Comparison of ENCODE assay signal across 9 cellular contexts in genomic region chr3:13346481-13347389, GRCh38.
DNase-seq lines count a peak whose midpoint lies in the region; ATAC-seq and TF ChIP-seq lines count a peak whose summit lies in the region.
"Had no signal": no experiment of that assay in that cellular context is flagged by ENCODE, and none has a peak within 500 bp of the region (broad histone marks: within the 10 kb centered on the region; RNA-seq: fewer than 3 reads in every experiment).

No MANE protein-coding gene starts in this region.

- H3K36me3 ChIP-seq in breast epithelium: no peaks in the 10 kb centered on the region
- no peaks in the 10 kb centered on the region; the same call in 1 of the 2 replicates for H3K36me3 ChIP-seq in iPS DF 6.9 (ENCODE audit: control insufficient read depth, insufficient read depth, low read length)
- H3K36me3 ChIP-seq: SJSA1 had no signal

- intact Hi-C loops in breast epithelium (cut with DNase I; ENCODE audit: low total_unique reads): no loop called here

- DNase-seq in T47D (ENCODE audit: low read depth in 1 of 2, low spot score in 1 of 2) (peak; percentile 41 to 44), breast epithelium (ENCODE audit: low spot score in 2 of 2) (no peak), activated T-cell treated with anti-CD3 and anti-CD28 coated beads for 4 hours (peak; percentile 36), iPS DF 6.9 (ENCODE audit: low read depth, low spot score) (no peak), LoVo (ENCODE audit: low spot score) (no peak), COR-L47 (lab: John Stamatoyannopoulos, UW) (no peak)
- peak; percentile 51 to 66 (median 62) for DNase-seq in stimulated activated CD4-positive, alpha-beta T cell treated with anti-CD3 and anti-CD28 coated beads, TNF-alpha, amount 100 ng/mL, for 48 hours (ENCODE audit: low read depth in 3 of 3)

- H3K9me3 ChIP-seq in breast epithelium (no peaks in the 10 kb centered on the region), iPS DF 6.9 (ENCODE audit: control insufficient read depth, insufficient read depth, low read length) (no peaks in the 10 kb centered on the region)
- H3K9me3 ChIP-seq: SJSA1 had no signal

- H3K27ac ChIP-seq in breast epithelium: no peak overlapping the region
- peak overlapping the region; percentile 20 for H3K27ac ChIP-seq in iPS DF 6.9 (ENCODE audit: low read length)
- H3K27ac ChIP-seq: SJSA1 had no signal

- no peak for ATAC-seq in GM21619 (IDR thresholded peaks at IDR 0.05; ENCODE audit: unreplicated experiment)

- H3K4me3 ChIP-seq in breast epithelium (no peak overlapping the region), iPS DF 6.9 (ENCODE audit: low read length) (no peak overlapping the region)
- H3K4me3 ChIP-seq: SJSA1 had no signal

- in situ Hi-C loops in T47D (cut with HindIII; ENCODE audit: low pct_unique_long_range_greater_than_20kb, low sequenced_read_pairs): no loop called here

- H3K27me3 ChIP-seq in breast epithelium (no peaks in the 10 kb centered on the region), iPS DF 6.9 (ENCODE audit: control insufficient read depth, insufficient read depth, low read length) (no peaks in the 10 kb centered on the region)

- WGBS in iPS DF 6.9 (ENCODE audit: insufficient coverage, insufficient read length): no CpG with 5 or more reads among the region's 23 CpGs

- TF ChIP-seq POLR2A in breast epithelium (IDR thresholded peaks at IDR 0.05): no peak

- no peaks in the 10 kb centered on the region for H3K4me1 ChIP-seq in breast epithelium
- H3K4me1 ChIP-seq in iPS DF 6.9 (ENCODE audit: control insufficient read depth, insufficient read depth, low read length): peaks cover 22% of the 10 kb centered on the region
- H3K4me1 ChIP-seq: SJSA1 had no signal

- no peak for TF ChIP-seq CTCF in breast epithelium (IDR thresholded peaks at IDR 0.05)

Comparison
In these comparisons a context has a peak if more than half of its experiments do, and no peak if none do; other contexts are left out.
1. DNase-seq: peak in T47D (2 of 2), activated T-cell treated with anti-CD3 and anti-CD28 coated beads for 4 hours (single experiment) and stimulated activated CD4-positive, alpha-beta T cell treated with anti-CD3 and anti-CD28 coated beads, TNF-alpha, amount 100 ng/mL, for 48 hours (3 of 3); none in breast epithelium (0 of 2), iPS DF 6.9 (single experiment), LoVo (single experiment) and COR-L47 (single experiment).